1 cellular context compared by ENCODE assay signal in the genomic region with DNA sequence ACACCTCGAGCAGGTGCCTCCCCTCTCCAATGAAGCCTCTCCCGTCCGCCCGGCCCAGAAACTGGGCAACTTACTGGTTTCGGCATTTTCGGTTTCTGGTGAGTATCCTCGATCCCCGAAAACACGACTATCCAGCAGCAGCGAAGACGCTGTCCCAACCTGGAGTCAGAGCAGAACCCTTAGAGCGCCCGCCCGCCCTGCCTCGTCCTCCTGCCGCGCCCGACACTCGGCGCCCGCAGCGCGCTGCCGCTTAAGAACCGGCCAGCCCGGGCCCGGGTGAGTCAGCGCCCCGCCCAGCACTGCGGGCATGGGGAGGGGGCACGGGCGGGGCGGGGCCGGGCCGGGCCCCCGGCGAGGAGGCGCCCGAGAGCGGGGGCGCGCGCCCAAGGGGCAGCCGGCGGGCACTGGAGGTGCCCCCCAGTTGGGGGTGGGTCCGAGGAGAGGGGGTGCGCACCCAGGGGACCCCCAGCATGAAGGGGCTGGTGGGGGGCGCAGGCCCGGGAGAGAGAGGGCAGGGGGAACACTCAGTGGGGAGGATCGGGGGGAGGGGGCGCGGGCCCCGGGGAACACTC.
A peak's percentile ranks its signal among the peaks of the same experiment; 100 is the strongest.
TF ChIP-seq lines count a peak whose summit lies in the region.

No MANE protein-coding gene starts in this region.

TF ChIP-seq in K562, 482 proteins besides CTCF, POLR2A, EP300 and RAD21 (continued from another document and continues in another):
- TF ChIP-seq, protein P1, sequence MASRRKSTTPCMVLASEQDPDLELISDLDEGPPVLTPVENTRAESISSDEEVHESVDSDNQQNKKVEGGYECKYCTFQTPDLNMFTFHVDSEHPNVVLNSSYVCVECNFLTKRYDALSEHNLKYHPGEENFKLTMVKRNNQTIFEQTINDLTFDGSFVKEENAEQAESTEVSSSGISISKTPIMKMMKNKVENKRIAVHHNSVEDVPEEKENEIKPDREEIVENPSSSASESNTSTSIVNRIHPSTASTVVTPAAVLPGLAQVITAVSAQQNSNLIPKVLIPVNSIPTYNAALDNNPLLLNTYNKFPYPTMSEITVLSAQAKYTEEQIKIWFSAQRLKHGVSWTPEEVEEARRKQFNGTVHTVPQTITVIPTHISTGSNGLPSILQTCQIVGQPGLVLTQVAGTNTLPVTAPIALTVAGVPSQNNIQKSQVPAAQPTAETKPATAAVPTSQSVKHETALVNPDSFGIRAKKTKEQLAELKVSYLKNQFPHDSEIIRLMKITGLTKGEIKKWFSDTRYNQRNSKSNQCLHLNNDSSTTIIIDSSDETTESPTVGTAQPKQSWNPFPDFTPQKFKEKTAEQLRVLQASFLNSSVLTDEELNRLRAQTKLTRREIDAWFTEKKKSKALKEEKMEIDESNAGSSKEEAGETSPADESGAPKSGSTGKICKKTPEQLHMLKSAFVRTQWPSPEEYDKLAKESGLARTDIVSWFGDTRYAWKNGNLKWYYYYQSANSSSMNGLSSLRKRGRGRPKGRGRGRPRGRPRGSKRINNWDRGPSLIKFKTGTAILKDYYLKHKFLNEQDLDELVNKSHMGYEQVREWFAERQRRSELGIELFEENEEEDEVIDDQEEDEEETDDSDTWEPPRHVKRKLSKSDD (conservative IDR thresholded peaks at IDR 0.05; ENCODE audit: low read length), result no peak
- no peak for TF ChIP-seq ELK3 (CRISPR knock-in tag; IDR thresholded peaks at IDR 0.05)
- no peak for TF ChIP-seq ATF6 (CRISPR knock-in tag; IDR thresholded peaks at IDR 0.05)
- no peak for TF ChIP-seq GTF3C2 (IDR thresholded peaks at IDR 0.05; ENCODE audit: borderline replicate concordance, extremely low read depth, insufficient read length)
- TF ChIP-seq ETV5 (CRISPR knock-in tag; IDR thresholded peaks at IDR 0.05; ENCODE audit: low read depth), result no peak
- 0 out of 2 replicates have a peak, but pooled peaks have one; percentile 36 for TF ChIP-seq SMAD4 (CRISPR knock-in tag; conservative IDR thresholded peaks at IDR 0.05)
- no peak for TF ChIP-seq GABPB2 (CRISPR knock-in tag; conservative IDR thresholded peaks at IDR 0.05)
- no peak for TF ChIP-seq MLX (CRISPR knock-in tag; conservative IDR thresholded peaks at IDR 0.05)
- TF ChIP-seq RAD51 (IDR thresholded peaks at IDR 0.05; ENCODE audit: borderline replicate concordance, low read depth), result no peak
- no peak for TF ChIP-seq PRMT5 (CRISPR knock-in tag; IDR thresholded peaks at IDR 0.05)
- TF ChIP-seq E2F6 (IDR thresholded peaks at IDR 0.05; ENCODE audit: borderline replicate concordance in 1 of 2, extremely low read depth in 1 of 2, insufficient read depth in 1 of 2, insufficient read length in 1 of 2, low read depth in 1 of 2, low read length in 1 of 2, poor library complexity in 1 of 2, severe bottlenecking in 1 of 2), result peak; percentile 45 to 95
- TF ChIP-seq SAFB2 (IDR thresholded peaks at IDR 0.05; ENCODE audit: borderline replicate concordance, low read depth, low read length, severe bottlenecking), result no peak
- no peak for TF ChIP-seq DIDO1 (tag; IDR thresholded peaks at IDR 0.05; ENCODE audit: low read depth)
- no peak for TF ChIP-seq ZNF644 (tag; IDR thresholded peaks at IDR 0.05; ENCODE audit: low read depth)
- peak; percentile 25; the same call in 1 of the 2 replicates for TF ChIP-seq ZBTB1 (CRISPR knock-in tag; IDR thresholded peaks at IDR 0.05; ENCODE audit: borderline replicate concordance, low read depth)
- no peak for TF ChIP-seq ZNF277 (CRISPR knock-in tag; IDR thresholded peaks at IDR 0.05; ENCODE audit: borderline replicate concordance)
- TF ChIP-seq CBX8 (IDR thresholded peaks at IDR 0.05; ENCODE audit: borderline replicate concordance, extremely low read depth, low read depth, low read length, poor library complexity, severe bottlenecking), result no peak
- TF ChIP-seq, protein P2, sequence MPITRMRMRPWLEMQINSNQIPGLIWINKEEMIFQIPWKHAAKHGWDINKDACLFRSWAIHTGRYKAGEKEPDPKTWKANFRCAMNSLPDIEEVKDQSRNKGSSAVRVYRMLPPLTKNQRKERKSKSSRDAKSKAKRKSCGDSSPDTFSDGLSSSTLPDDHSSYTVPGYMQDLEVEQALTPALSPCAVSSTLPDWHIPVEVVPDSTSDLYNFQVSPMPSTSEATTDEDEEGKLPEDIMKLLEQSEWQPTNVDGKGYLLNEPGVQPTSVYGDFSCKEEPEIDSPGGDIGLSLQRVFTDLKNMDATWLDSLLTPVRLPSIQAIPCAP (CRISPR knock-in tag; IDR thresholded peaks at IDR 0.05; ENCODE audit: borderline replicate concordance), result 0 out of 2 replicates have a peak, but pooled peaks have one; percentile 8
- peak; percentile 73 for TF ChIP-seq RBM22 (IDR thresholded peaks at IDR 0.05; ENCODE audit: low read depth, low read length, poor library complexity, severe bottlenecking)
- TF ChIP-seq PHF8 (IDR thresholded peaks at IDR 0.05; ENCODE audit: borderline replicate concordance, low read length), result peak; percentile 52; the same call in 1 of the 2 replicates
- TF ChIP-seq JUND (IDR thresholded peaks at IDR 0.05; ENCODE audit: borderline replicate concordance, low read depth, low read length), result peak; percentile 87
- peak; percentile 83; the same call in 1 of the 3 replicates for TF ChIP-seq JUND (tag; IDR thresholded peaks at IDR 0.05; ENCODE audit: borderline replicate concordance, low read depth, low read length)
- no peak for TF ChIP-seq ZNF584 (CRISPR knock-in tag; IDR thresholded peaks at IDR 0.05; ENCODE audit: low read depth)
- no peak for TF ChIP-seq FOXJ3 (CRISPR knock-in tag; IDR thresholded peaks at IDR 0.05)
- TF ChIP-seq PHTF2 (CRISPR knock-in tag; IDR thresholded peaks at IDR 0.05), result no peak
- TF ChIP-seq MYBL2 (IDR thresholded peaks at IDR 0.05; ENCODE audit: low read depth), result no peak
- no peak for TF ChIP-seq MYBL2 (CRISPR knock-in tag; IDR thresholded peaks at IDR 0.05; ENCODE audit: borderline replicate concordance)
- no peak for TF ChIP-seq HDAC2 (IDR thresholded peaks at IDR 0.05)
- TF ChIP-seq OTX1 (CRISPR knock-in tag; IDR thresholded peaks at IDR 0.05), result 0 out of 2 replicates have a peak, but pooled peaks have one; percentile 32
- TF ChIP-seq ZNF311 (CRISPR knock-in tag; IDR thresholded peaks at IDR 0.05), result no peak
- no peak for TF ChIP-seq ZBTB2 (IDR thresholded peaks at IDR 0.05)
- TF ChIP-seq LEF1 (IDR thresholded peaks at IDR 0.05), result no peak
- no peak for TF ChIP-seq ZBTB43 (CRISPR knock-in tag; IDR thresholded peaks at IDR 0.05)
- TF ChIP-seq ZBTB49 (CRISPR knock-in tag; IDR thresholded peaks at IDR 0.05; ENCODE audit: borderline replicate concordance), result no peak
- TF ChIP-seq ZNF384 (IDR thresholded peaks at IDR 0.05; ENCODE audit: low read depth, low read length), result no peak
- TF ChIP-seq WHSC1 (IDR thresholded peaks at IDR 0.05; ENCODE audit: low read length), result no peak
- 0 out of 2 replicates have a peak, but pooled peaks have one; percentile 47 for TF ChIP-seq NFE2 (IDR thresholded peaks at IDR 0.05; ENCODE audit: low read depth)
- no peak for TF ChIP-seq PCBP2 (IDR thresholded peaks at IDR 0.05; ENCODE audit: low read depth, low read length, poor library complexity, severe bottlenecking)
- TF ChIP-seq RBBP5 (IDR thresholded peaks at IDR 0.05; ENCODE audit: borderline replicate concordance, insufficient read depth, low read length, poor library complexity, severe bottlenecking), result peak; percentile 59
- TF ChIP-seq MTA3 (IDR thresholded peaks at IDR 0.05; ENCODE audit: borderline replicate concordance), result peak; percentile 56
- no peak for TF ChIP-seq ZNF830 (CRISPR knock-in tag; IDR thresholded peaks at IDR 0.05)
